In the genomic region with DNA sequence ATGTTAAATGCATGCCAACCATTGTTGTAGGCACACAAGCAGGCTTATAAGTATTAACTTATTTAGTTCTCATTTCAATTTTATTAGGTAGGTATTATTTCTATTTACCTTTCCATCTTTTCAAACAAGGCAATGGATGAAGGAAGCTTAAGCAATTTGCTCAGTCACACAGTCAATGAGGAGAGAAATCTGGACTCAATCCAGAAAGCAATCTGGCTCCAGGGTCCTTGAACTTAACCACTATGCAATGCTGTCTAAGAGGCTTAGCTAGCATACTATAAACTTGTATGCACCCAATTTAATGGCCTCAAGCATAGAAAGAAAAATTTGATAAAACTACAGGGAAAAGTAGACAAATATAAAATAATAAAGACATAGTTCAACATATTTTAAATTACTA, we compare ENCODE assay signal across 20 cellular contexts.
A peak's percentile ranks its signal among the peaks of the same experiment; 100 is the strongest.
DNase-seq lines count a peak whose midpoint lies in the region; ATAC-seq, FAIRE-seq and TF ChIP-seq lines count a peak whose summit lies in the region.
"Had no signal": no experiment of that assay in that cellular context is flagged by ENCODE, and none has a peak within 500 bp of the region (broad histone marks: within the 10 kb centered on the region; RNA-seq: fewer than 3 reads in every experiment).

No MANE protein-coding gene starts in this region.

- BruUV-seq in A673 (replicated peaks; lab: Mats Ljungman, UMichigan): no TSS peak

- H3K4me1 ChIP-seq in A673 (ENCODE audit: insufficient read depth, low read length, poor library complexity, severe bottlenecking): no peaks in the 10 kb centered on the region
- H3K4me1 ChIP-seq in kidney (ENCODE audit: control insufficient read depth in 1 of 2, insufficient read depth in 1 of 2, low read depth in 1 of 2, low read length in 2 of 2): no peaks in the 10 kb centered on the region
- H3K4me1 ChIP-seq: Peyer's patch, suprapubic skin had no signal

- no peak for TF ChIP-seq POLR2A in GM12892 (IDR thresholded peaks at IDR 0.05; ENCODE audit: low read depth, low read length)

- H3K9ac ChIP-seq in kidney (ENCODE audit: low read length in 2 of 2): no peak overlapping the region

- FAIRE-seq in GM12892 (lab: Jason Lieb, UNC) (no peak), kidney (lab: Jason Lieb, UNC) (no peak)

- H3K36me3 ChIP-seq in A673 (ENCODE audit: insufficient read depth, low read length, poor library complexity, severe bottlenecking) (no peaks in the 10 kb centered on the region), kidney (ENCODE audit: control insufficient read depth in 1 of 2, insufficient read depth in 2 of 2, low read length in 2 of 2) (no peaks in the 10 kb centered on the region)
- H3K36me3 ChIP-seq: Peyer's patch, suprapubic skin had no signal

- POLR2A ChIA-PET in A673 (lab: Charles Lee; ENCODE audit: low non-redundant PET): no interaction called here

- intact Hi-C loops in A673 (cut with micrococcal nuclease; ENCODE audit: unreplicated experiment): no loop called here
- intact Hi-C loops in kidney (cut with DNase I): no loop called here

- H3K27me3 ChIP-seq in A673 (replicated peaks; ENCODE audit: insufficient read depth, low read depth, low read length, poor library complexity): no peaks in the 10 kb centered on the region
- H3K27me3 ChIP-seq: Peyer's patch, suprapubic skin had no signal

- TF ChIP-seq CTCF in A673 (conservative IDR thresholded peaks at IDR 0.05; ENCODE audit: low read depth, low read length): no peak
- TF ChIP-seq CTCF in astrocyte of the cerebellum (IDR thresholded peaks at IDR 0.05; ENCODE audit: low read depth, low read length, missing control alignments): no peak
- no peak for TF ChIP-seq CTCF in kidney (IDR thresholded peaks at IDR 0.05; ENCODE audit: borderline replicate concordance, extremely low read depth, insufficient read depth)

- no peak overlapping the region for H3K4me3 ChIP-seq in A673 (ENCODE audit: low read depth, low read length, poor library complexity, severe bottlenecking)
- no peak overlapping the region for H3K4me3 ChIP-seq in astrocyte of the cerebellum (ENCODE audit: low read depth, low read length)
- H3K4me3 ChIP-seq in kidney (ENCODE audit: low read length in 2 of 2): no peak overlapping the region
- H3K4me3 ChIP-seq: Peyer's patch, suprapubic skin had no signal

- CTCF ChIA-PET in A673 (lab: Charles Lee): no interaction called here

- H3K27ac ChIP-seq in A673 (ENCODE audit: low read depth, low read length, poor library complexity, severe bottlenecking): no peak overlapping the region
- H3K27ac ChIP-seq in kidney (ENCODE audit: low read depth in 2 of 2, low read length in 2 of 2): no peak overlapping the region
- H3K27ac ChIP-seq: Peyer's patch, suprapubic skin had no signal

- no peak for ATAC-seq in GM19328 (IDR thresholded peaks at IDR 0.05; ENCODE audit: unreplicated experiment)
- ATAC-seq: left ventricle myocardium superior had no signal

- H3K9me3 ChIP-seq in A673 (ENCODE audit: low read depth, low read length, poor library complexity, severe bottlenecking): no peaks in the 10 kb centered on the region
- H3K9me3 ChIP-seq in kidney (ENCODE audit: control insufficient read depth in 1 of 2, low read length in 2 of 2): no peaks in the 10 kb centered on the region
- H3K9me3 ChIP-seq: Peyer's patch, suprapubic skin had no signal

- DNase-seq in A673 (ENCODE audit: low spot score) (peak; percentile 40), M059J (ENCODE audit: low read depth) (peak; percentile 41), NCI-H345 (lab: John Stamatoyannopoulos, UW) (peak; percentile 54), astrocyte of the cerebellum (ENCODE audit: low read depth) (peak; percentile 11), GM12892 (ENCODE audit: insufficient read length) (no peak), amygdala (lab: John Stamatoyannopoulos, UW) (no peak), kidney (no peak)
- DNase-seq: activated CD4-positive, alpha-beta T cell treated with anti-CD3 and anti-CD28 coated beads, Interleukin-2, amount 50 U/mL, for 4 hours; activated naive CD8-positive, alpha-beta T cell treated with anti-CD3 and anti-CD28 coated beads for 36 hours; activated T-cell treated with anti-CD3 and anti-CD28 coated beads, Interleukin-2, amount 50 U/mL, for 72 hours; caudate nucleus; CD4-positive, alpha-beta T cell; effector CD4-positive, alpha-beta T cell; left ventricle myocardium superior; NCI-H226; Peyer's patch; stimulated activated CD4-positive, alpha-beta T cell treated with anti-CD3 and anti-CD28 coated beads, Interleukin-4, amount 100 ng/mL, for 1 hour; stimulated activated CD8-positive, alpha-beta memory T cell treated with anti-CD3 and anti-CD28 coated beads, Interleukin-4, amount 100 ng/mL, for 48 hours had no signal

- in situ Hi-C loops in astrocyte of the cerebellum (cut with HindIII; ENCODE audit: low sequenced_read_pairs): no loop called here

Comparison
In these comparisons a context has a peak if more than half of its experiments do, and no peak if none do; other contexts are left out.
1. DNase-seq: peak in A673 (single experiment), M059J (single experiment), NCI-H345 (single experiment) and astrocyte of the cerebellum (single experiment); none in GM12892 (single experiment), amygdala (0 of 56) and kidney (single experiment).